1 cellular context compared by ENCODE assay signal in genomic region chr1:220893701-220894024, GRCh38.
TF ChIP-seq lines count a peak whose summit lies in the region.

No MANE protein-coding gene starts in this region.

TF ChIP-seq in endothelial cell of umbilical vein, 7 proteins besides CTCF, POLR2A, EP300 and RAD21 (continued from another document):
- TF ChIP-seq EZH2 (IDR thresholded peaks at IDR 0.05; ENCODE audit: borderline replicate concordance, low read depth, low read length, severe bottlenecking) (no peak), MAX (IDR thresholded peaks at IDR 0.05; ENCODE audit: insufficient read depth, insufficient read length) (no peak), JUN (IDR thresholded peaks at IDR 0.05; ENCODE audit: borderline replicate concordance, insufficient read depth, insufficient read length, low read depth) (no peak)
